In the genomic region with DNA sequence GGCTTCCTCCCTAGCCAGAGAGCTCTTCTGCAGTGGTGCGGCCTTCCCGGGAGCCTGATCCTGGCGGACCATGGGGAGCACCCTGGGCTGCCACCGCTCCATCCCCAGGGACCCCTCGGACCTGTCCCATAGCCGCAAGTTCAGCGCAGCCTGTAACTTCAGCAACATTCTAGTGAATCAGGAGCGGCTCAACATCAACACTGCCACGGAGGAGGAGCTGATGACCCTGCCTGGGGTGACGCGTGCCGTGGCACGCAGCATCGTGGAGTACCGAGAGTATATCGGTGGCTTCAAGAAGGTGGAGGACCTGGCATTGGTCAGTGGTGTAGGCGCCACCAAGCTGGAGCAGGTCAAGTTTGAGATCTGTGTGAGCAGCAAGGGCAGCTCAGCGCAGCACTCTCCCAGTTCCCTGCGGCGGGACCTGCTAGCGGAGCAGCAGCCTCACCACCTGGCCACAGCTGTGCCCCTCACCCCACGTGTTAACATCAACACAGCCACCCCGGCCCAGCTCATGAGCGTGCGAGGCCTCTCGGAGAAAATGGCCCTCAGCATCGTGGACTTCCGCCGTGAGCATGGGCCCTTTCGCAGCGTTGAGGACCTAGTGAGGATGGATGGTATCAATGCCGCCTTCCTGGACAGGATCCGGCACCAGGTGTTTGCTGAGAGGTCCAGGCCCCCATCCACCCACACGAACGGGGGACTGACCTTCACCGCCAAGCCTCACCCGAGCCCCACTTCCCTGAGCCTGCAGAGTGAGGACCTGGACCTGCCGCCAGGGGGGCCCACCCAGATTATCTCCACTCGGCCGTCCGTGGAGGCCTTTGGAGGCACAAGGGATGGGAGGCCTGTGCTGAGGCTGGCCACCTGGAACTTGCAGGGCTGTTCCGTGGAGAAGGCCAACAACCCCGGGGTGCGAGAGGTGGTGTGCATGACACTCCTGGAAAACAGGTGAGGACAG, we compare ENCODE assay signal across 9 cellular contexts. TPM values are rescaled to one million over a fixed set of nuclear protein-coding genes. Genes with fewer than 3 reads are reported as not detected.
A peak's percentile ranks its signal among the peaks of the same experiment; 100 is the strongest.
DNase-seq lines count a peak whose midpoint lies in the region; ATAC-seq, FAIRE-seq and TF ChIP-seq lines count a peak whose summit lies in the region.
"Had no signal": no experiment of that assay in that cellular context is flagged by ENCODE, and none has a peak within 500 bp of the region (broad histone marks: within the 10 kb centered on the region; RNA-seq: fewer than 3 reads in every experiment).

No MANE protein-coding gene starts in this region.

- peak overlapping the region; percentile 78 to 89 for H3K9ac ChIP-seq in colonic mucosa (ENCODE audit: low read depth in 2 of 2, low read length in 2 of 2)

- H3K27me3 ChIP-seq in colonic mucosa (no peaks in the 10 kb centered on the region), muscle layer of duodenum (ENCODE audit: low read depth, low read length) (no peaks in the 10 kb centered on the region)

- DNase-seq in Right ventricle myocardium inferior (ENCODE audit: missing footprints): peak; percentile 71
- DNase-seq in cardiac septum (ENCODE audit: low spot score): no peak
- no peak for DNase-seq in colonic mucosa
- no peak for DNase-seq in urothelium cell line (ENCODE audit: low spot score)
- DNase-seq in retina: no peak
- no peak for DNase-seq in GM12891 (ENCODE audit: insufficient read length, low spot score)
- DNase-seq: NK-92 treated with Interleukin-12 subunit alpha and Interleukin-12 subunit beta, amount 100 ng/mL, for 24 hours had no signal

- H3K27ac ChIP-seq in colonic mucosa (no peak overlapping the region), muscle layer of duodenum (ENCODE audit: low read length) (peak overlapping the region; percentile 68)

- no peak for TF ChIP-seq POLR2A in GM12891 (IDR thresholded peaks at IDR 0.05; ENCODE audit: low read depth, low read length)

- no peak for TF ChIP-seq CTCF in colonic mucosa (IDR thresholded peaks at IDR 0.05)

- intact Hi-C loops in Right ventricle myocardium inferior (cut with DNase I) (loop anchor here (2.0 to 5.0 kb wide), 4 partner anchors 38 to 167 kb away; no protein-coding TSS in a partner anchor), cardiac septum (cut with DNase I) (loop anchor here (5.0 kb wide), 2 partner anchors 37 to 138 kb away; no protein-coding TSS in a partner anchor), colonic mucosa (cut with DNase I) (loop anchor here (5.0 to 10.0 kb wide), 2 partner anchors 48 to 130 kb away; no protein-coding TSS in a partner anchor)

- H3K4me3 ChIP-seq in colonic mucosa (peak overlapping the region; percentile 94), muscle layer of duodenum (ENCODE audit: low read depth in 1 of 2, low read length in 2 of 2) (peak overlapping the region; percentile 77 to 89)

- FAIRE-seq in urothelium cell line (lab: Jason Lieb, UNC): peak; percentile 73
- FAIRE-seq in GM12891 (lab: Jason Lieb, UNC): no peak

- no peaks in the 10 kb centered on the region for H3K36me3 ChIP-seq in colonic mucosa
- H3K36me3 ChIP-seq in muscle layer of duodenum (ENCODE audit: control insufficient read depth in 1 of 2, insufficient read depth in 2 of 2, low read length in 2 of 2): no peaks in the 10 kb centered on the region

- ATAC-seq in Right ventricle myocardium inferior (no peak), GM21619 (IDR thresholded peaks at IDR 0.05; ENCODE audit: unreplicated experiment) (no peak)

- H3K9me3 ChIP-seq in colonic mucosa: no peaks in the 10 kb centered on the region
- H3K9me3 ChIP-seq in muscle layer of duodenum (ENCODE audit: control insufficient read depth in 1 of 2, low read length in 2 of 2): no peaks in the 10 kb centered on the region

- H3K4me1 ChIP-seq in colonic mucosa: no peaks in the 10 kb centered on the region
- peaks cover 25 to 46% of the 10 kb centered on the region in 2 donors for H3K4me1 ChIP-seq in muscle layer of duodenum (ENCODE audit: control insufficient read depth in 1 of 2, insufficient read depth in 2 of 2, low read length in 2 of 2)

TF ChIP-seq in GM12891, 5 proteins besides CTCF, POLR2A, EP300 and RAD21:
- TF ChIP-seq POLR2AphosphoS5 (IDR thresholded peaks at IDR 0.05; ENCODE audit: low read depth, low read length) (no peak), TAF1 (IDR thresholded peaks at IDR 0.05; ENCODE audit: low read depth, low read length) (no peak), PAX5 (IDR thresholded peaks at IDR 0.05; ENCODE audit: insufficient read depth, low read length, severe bottlenecking) (no peak), POU2F2 (IDR thresholded peaks at IDR 0.05; ENCODE audit: low read depth, low read length) (no peak), SPI1 (IDR thresholded peaks at IDR 0.05; ENCODE audit: low read depth, low read length) (no peak)

RNA-seq across cellular contexts. Expression of gene EEPD1, which starts 1.5 kb away (rescaled TPM):
- total RNA-seq in Right ventricle myocardium inferior (11.5 TPM), cardiac septum (6.6 TPM), colonic mucosa (10 to 100 TPM in 1 of 2 donors, 1 to 10 TPM in 1; 8.2 to 10.0 TPM)
- polyA plus RNA-seq in GM12891 (2012; ENCODE audit: low read depth, missing spikeins): 0.28 TPM
